Comparison of ENCODE assay signal across 8 cellular contexts in genomic region chr18:839224-840079, GRCh38. TPM values are rescaled to one million over a fixed set of nuclear protein-coding genes. Genes with fewer than 3 reads are reported as not detected.
DNase-seq lines count a peak whose midpoint lies in the region; ATAC-seq and TF ChIP-seq lines count a peak whose summit lies in the region.

No MANE protein-coding gene starts in this region.

- H3K4me2 ChIP-seq in OCI-LY1 (ENCODE audit: low read length): no peak overlapping the region

- ATAC-seq in GM21529 (IDR thresholded peaks at IDR 0.05; ENCODE audit: unreplicated experiment) (peak; percentile 100), esophagus mucosa (peak; percentile 86)
- ATAC-seq in natural killer cell treated with Interleukin-12 subunit alpha and Interleukin-12 subunit beta and Interleukin-15 and Interleukin-18, amount 100 ng/mL, for 72 hours: peak; percentile 90 to 93
- peak; percentile 90 to 95 for ATAC-seq in stimulated activated naive B cell treated with anti-CD40 and anti-IgM and Interleukin-4, amounts not matched to agents 10 μg/mL and 1 μg/mL and 100 μg/mL, for 72 hours (replicated peaks)

- H3K9me3 Mint-ChIP-seq in natural killer cell treated with Interleukin-12 subunit alpha and Interleukin-12 subunit beta and Interleukin-15 and Interleukin-18, amount 100 ng/mL, for 72 hours: no peaks in the 10 kb centered on the region
- no peaks in the 10 kb centered on the region for H3K9me3 Mint-ChIP-seq in stimulated activated naive B cell treated with anti-CD40 and anti-IgM and Interleukin-4, amounts not matched to agents 10 μg/mL and 1 μg/mL and 100 μg/mL, for 72 hours

- H3F3A ChIP-seq in OCI-LY1 (ENCODE audit: insufficient read depth, low read length): no peaks in the 10 kb centered on the region

- no peaks in the 10 kb centered on the region for H3K36me3 ChIP-seq in OCI-LY1 (ENCODE audit: insufficient read depth, low read length)

- no peaks in the 10 kb centered on the region for H3K9me3 ChIP-seq in OCI-LY1 (ENCODE audit: low read length)

- TF ChIP-seq CTCF in OCI-LY1 (IDR thresholded peaks at IDR 0.05; ENCODE audit: low read length): peak; percentile 58

- H3K27ac ChIP-seq in OCI-LY1 (ENCODE audit: low read depth, low read length, poor library complexity, severe bottlenecking): no peak overlapping the region

- no peak overlapping the region for H2AFZ ChIP-seq in OCI-LY1 (ENCODE audit: low read length)

- H3K27me3 ChIP-seq in OCI-LY1 (ENCODE audit: insufficient read depth, low read length): no peaks in the 10 kb centered on the region

- H3K4me3 ChIP-seq in OCI-LY1 (ENCODE audit: low read depth, low read length, poor library complexity, severe bottlenecking): no peak overlapping the region

- no peaks in the 10 kb centered on the region for H3K9me2 ChIP-seq in OCI-LY1 (ENCODE audit: low read depth, low read length)

- H3K9ac ChIP-seq in OCI-LY1 (ENCODE audit: low read length): no peak overlapping the region

- no peaks in the 10 kb centered on the region for H3K79me2 ChIP-seq in OCI-LY1 (ENCODE audit: insufficient read depth, low read length)

- no peaks in the 10 kb centered on the region for H4K20me1 ChIP-seq in OCI-LY1 (ENCODE audit: insufficient read depth, low read length)

- DNase-seq in DMS79 (lab: John Stamatoyannopoulos, UW) (peak; percentile 38), HUDEP-2 (lab: John Stamatoyannopoulos, UW; ENCODE audit: unreplicated experiment in 76 of 76) (peak in 74 of 76 experiments; percentile 5 to 98 (median 68))
- peak; percentile 100 for DNase-seq in activated CD8-positive, alpha-beta memory T cell treated with anti-CD3 and anti-CD28 coated beads, Interleukin-2, amount 50 U/mL, for 48 hours
- peak; percentile 87 for DNase-seq in natural killer cell treated with Interleukin-12 subunit alpha and Interleukin-12 subunit beta and Interleukin-15 and Interleukin-18, amount 100 ng/mL, for 72 hours (ENCODE audit: low spot score)
- peak; percentile 43 for DNase-seq in stimulated activated naive B cell treated with anti-CD40 and anti-IgM and Interleukin-4, amounts not matched to agents 10 μg/mL and 1 μg/mL and 100 μg/mL, for 72 hours

- H3K36me3 Mint-ChIP-seq in natural killer cell treated with Interleukin-12 subunit alpha and Interleukin-12 subunit beta and Interleukin-15 and Interleukin-18, amount 100 ng/mL, for 72 hours: no peaks in the 10 kb centered on the region
- H3K36me3 Mint-ChIP-seq in stimulated activated naive B cell treated with anti-CD40 and anti-IgM and Interleukin-4, amounts not matched to agents 10 μg/mL and 1 μg/mL and 100 μg/mL, for 72 hours: no peaks in the 10 kb centered on the region

- H3K4me1 ChIP-seq in OCI-LY1 (ENCODE audit: insufficient read depth, low read length, severe bottlenecking): no peaks in the 10 kb centered on the region

- H3K4me1 Mint-ChIP-seq in natural killer cell treated with Interleukin-12 subunit alpha and Interleukin-12 subunit beta and Interleukin-15 and Interleukin-18, amount 100 ng/mL, for 72 hours (ENCODE audit: low read depth in 2 of 2): no peaks in the 10 kb centered on the region
- H3K4me1 Mint-ChIP-seq in stimulated activated naive B cell treated with anti-CD40 and anti-IgM and Interleukin-4, amounts not matched to agents 10 μg/mL and 1 μg/mL and 100 μg/mL, for 72 hours: peaks cover 0 to 6% of the 10 kb centered on the region in 2 donors

- H3K27me3 Mint-ChIP-seq in natural killer cell treated with Interleukin-12 subunit alpha and Interleukin-12 subunit beta and Interleukin-15 and Interleukin-18, amount 100 ng/mL, for 72 hours: peaks cover 5 to 13% of the 10 kb centered on the region in 2 donors
- peaks cover 32 to 51% of the 10 kb centered on the region in 2 donors for H3K27me3 Mint-ChIP-seq in stimulated activated naive B cell treated with anti-CD40 and anti-IgM and Interleukin-4, amounts not matched to agents 10 μg/mL and 1 μg/mL and 100 μg/mL, for 72 hours

- H3K4me3 Mint-ChIP-seq in natural killer cell treated with Interleukin-12 subunit alpha and Interleukin-12 subunit beta and Interleukin-15 and Interleukin-18, amount 100 ng/mL, for 72 hours: no peak overlapping the region
- H3K4me3 Mint-ChIP-seq in stimulated activated naive B cell treated with anti-CD40 and anti-IgM and Interleukin-4, amounts not matched to agents 10 μg/mL and 1 μg/mL and 100 μg/mL, for 72 hours: no peak overlapping the region

- no peak overlapping the region for H3K27ac Mint-ChIP-seq in natural killer cell treated with Interleukin-12 subunit alpha and Interleukin-12 subunit beta and Interleukin-15 and Interleukin-18, amount 100 ng/mL, for 72 hours
- H3K27ac Mint-ChIP-seq in stimulated activated naive B cell treated with anti-CD40 and anti-IgM and Interleukin-4, amounts not matched to agents 10 μg/mL and 1 μg/mL and 100 μg/mL, for 72 hours: no peak overlapping the region

RNA-seq across cellular contexts. Expression of gene YES1, which starts 27.4 kb away (rescaled TPM):
- total RNA-seq in esophagus mucosa: 49.7 TPM
- total RNA-seq in natural killer cell treated with Interleukin-12 subunit alpha and Interleukin-12 subunit beta and Interleukin-15 and Interleukin-18, amount 100 ng/mL, for 72 hours: 10 to 100 TPM; 30.8 to 33.3 TPM

Comparison
In these comparisons a context has a peak if more than half of its experiments do, and no peak if none do; other contexts are left out.
1. DNase-seq: peak in every context shown above with its lines; median percentile 100 in activated CD8-positive, alpha-beta memory T cell treated with anti-CD3 and anti-CD28 coated beads, Interleukin-2, amount 50 U/mL, for 48 hours; 87 in natural killer cell treated with Interleukin-12 subunit alpha and Interleukin-12 subunit beta and Interleukin-15 and Interleukin-18, amount 100 ng/mL, for 72 hours; 68 in HUDEP-2; 43 in stimulated activated naive B cell treated with anti-CD40 and anti-IgM and Interleukin-4, amounts not matched to agents 10 μg/mL and 1 μg/mL and 100 μg/mL, for 72 hours; 38 in DMS79.